ENCODE assay signal across 13 cellular contexts in the genomic region with DNA sequence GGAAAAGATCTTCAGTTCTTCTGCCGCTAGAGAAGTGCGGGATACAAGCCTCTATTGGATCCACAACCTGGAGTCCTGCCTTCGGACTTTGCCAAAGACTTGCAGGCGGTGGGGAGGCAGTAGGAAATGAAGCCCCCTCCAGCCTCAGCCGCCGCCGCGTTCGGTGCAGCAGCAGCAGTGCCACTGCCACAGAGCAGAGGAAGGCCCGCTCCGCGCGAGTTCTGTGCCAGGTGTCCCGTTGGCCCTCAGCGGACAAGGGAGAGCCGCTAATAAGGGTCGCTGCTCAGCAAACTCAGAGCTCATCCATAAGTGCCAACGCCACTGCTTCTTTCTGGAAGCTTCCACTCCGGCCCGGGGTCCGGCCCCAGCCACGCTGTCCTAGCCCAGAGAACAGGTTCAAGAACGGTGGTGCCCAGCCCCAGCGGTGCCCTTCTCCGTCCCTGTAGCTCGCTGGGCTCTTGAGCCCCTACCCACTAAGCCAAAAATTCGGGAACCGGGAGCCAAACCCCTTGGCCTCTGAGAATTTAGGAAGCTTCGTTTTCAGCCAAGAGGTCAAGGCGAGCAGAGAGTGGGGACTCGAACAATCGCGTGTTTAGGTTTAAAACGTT. TPM values are rescaled to one million over a fixed set of nuclear protein-coding genes. Genes with fewer than 3 reads are reported as not detected.
DNase-seq lines count a peak whose midpoint lies in the region; ATAC-seq lines count a peak whose summit lies in the region.
"Had no signal": no experiment of that assay in that cellular context is flagged by ENCODE, and none has a peak within 500 bp of the region (broad histone marks: within the 10 kb centered on the region; RNA-seq: fewer than 3 reads in every experiment).

No MANE protein-coding gene starts in this region.

- ATAC-seq in stimulated activated effector memory CD8-positive, alpha-beta T cell treated with anti-CD3 and anti-CD28 coated beads, Interleukin-12 subunit alpha, Interleukin-12 subunit beta, amount 100 ng/mL, for 72 hours: peak; percentile 21
- ATAC-seq: activated CD8-positive, alpha-beta T cell treated with anti-CD3 and anti-CD28 coated beads, Interleukin-2, amount 10 ng/mL, durations not matched to agents 7 days and 5 days had no signal

- H3K9ac ChIP-seq in SK-N-MC (ENCODE audit: insufficient read length): no peak overlapping the region
- no peak overlapping the region for H3K9ac ChIP-seq in iPS-20b (ENCODE audit: low read depth, low read length)

- H3K27ac ChIP-seq in SK-N-MC (no peak overlapping the region), iPS-20b (ENCODE audit: low read length) (no peak overlapping the region)

- H3K36me3 Mint-ChIP-seq in activated T-cell treated with anti-CD3 and anti-CD28 coated beads, Interleukin-2, amount 50 U/mL, for 24 hours (ENCODE audit: low read depth): no peaks in the 10 kb centered on the region
- no peaks in the 10 kb centered on the region for H3K36me3 Mint-ChIP-seq in stimulated activated effector memory CD8-positive, alpha-beta T cell treated with anti-CD3 and anti-CD28 coated beads, Interleukin-12 subunit alpha, Interleukin-12 subunit beta, amount 100 ng/mL, for 72 hours

- no peak for DNase-seq in activated T-cell treated with anti-CD3 and anti-CD28 coated beads, Interleukin-2, amount 50 U/mL, for 24 hours
- DNase-seq in activated T-cell treated with anti-CD3 and anti-CD28 coated beads for 4 hours: no peak
- DNase-seq in SK-N-MC (ENCODE audit: low read depth, low spot score): no peak
- no peak for DNase-seq in stimulated activated effector memory CD8-positive, alpha-beta T cell treated with anti-CD3 and anti-CD28 coated beads, Interleukin-12 subunit alpha, Interleukin-12 subunit beta, amount 100 ng/mL, for 72 hours (ENCODE audit: low spot score in 2 of 2)
- no peak for DNase-seq in putamen (ENCODE audit: low spot score)
- no peak for DNase-seq in A172 (ENCODE audit: low spot score)
- DNase-seq in T1000 (lab: John Stamatoyannopoulos, UW): no peak
- DNase-seq: activated CD8-positive, alpha-beta T cell treated with anti-CD3 and anti-CD28 coated beads, Interleukin-2, amount 10 ng/mL, durations not matched to agents 7 days and 5 days; DMS53; NCI-H2081 treated with DMSO at 0.1 percent for 48 hours had no signal

- H3K36me3 ChIP-seq in SK-N-MC (ENCODE audit: insufficient read depth, low read length): no peaks in the 10 kb centered on the region
- no peaks in the 10 kb centered on the region for H3K36me3 ChIP-seq in iPS-20b (ENCODE audit: insufficient read depth, low read depth, low read length)

- H3K4me1 Mint-ChIP-seq in activated T-cell treated with anti-CD3 and anti-CD28 coated beads, Interleukin-2, amount 50 U/mL, for 24 hours (ENCODE audit: low read depth): peaks cover 41% of the 10 kb centered on the region
- peaks cover 32% of the 10 kb centered on the region for H3K4me1 Mint-ChIP-seq in stimulated activated effector memory CD8-positive, alpha-beta T cell treated with anti-CD3 and anti-CD28 coated beads, Interleukin-12 subunit alpha, Interleukin-12 subunit beta, amount 100 ng/mL, for 72 hours

- peak overlapping the region; percentile 78 for H3K4me3 ChIP-seq in SK-N-MC
- peak overlapping the region; percentile 15; the same call in 1 of the 2 replicates for H3K4me3 ChIP-seq in iPS-20b (ENCODE audit: low read length)
- H3K4me3 ChIP-seq: HAP-1 had no signal

- H3K27ac Mint-ChIP-seq in activated T-cell treated with anti-CD3 and anti-CD28 coated beads, Interleukin-2, amount 50 U/mL, for 24 hours: no peak overlapping the region
- H3K27ac Mint-ChIP-seq in stimulated activated effector memory CD8-positive, alpha-beta T cell treated with anti-CD3 and anti-CD28 coated beads, Interleukin-12 subunit alpha, Interleukin-12 subunit beta, amount 100 ng/mL, for 72 hours: no peak overlapping the region
- H3K27ac Mint-ChIP-seq: activated CD8-positive, alpha-beta T cell treated with anti-CD3 and anti-CD28 coated beads, Interleukin-2, amount 10 ng/mL, durations not matched to agents 7 days and 5 days had no signal

- no peaks in the 10 kb centered on the region for H3K9me3 Mint-ChIP-seq in activated T-cell treated with anti-CD3 and anti-CD28 coated beads, Interleukin-2, amount 50 U/mL, for 24 hours
- no peaks in the 10 kb centered on the region for H3K9me3 Mint-ChIP-seq in stimulated activated effector memory CD8-positive, alpha-beta T cell treated with anti-CD3 and anti-CD28 coated beads, Interleukin-12 subunit alpha, Interleukin-12 subunit beta, amount 100 ng/mL, for 72 hours

- peaks cover 94% of the 10 kb centered on the region for H3K27me3 Mint-ChIP-seq in activated T-cell treated with anti-CD3 and anti-CD28 coated beads, Interleukin-2, amount 50 U/mL, for 24 hours

- H3K9me3 ChIP-seq in SK-N-MC (ENCODE audit: low read depth, low read length): no peaks in the 10 kb centered on the region
- H3K9me3 ChIP-seq in iPS-20b (ENCODE audit: insufficient read depth, low read depth, low read length): no peaks in the 10 kb centered on the region; the same call in 1 of the 2 replicates
- H3K9me3 ChIP-seq: HAP-1 had no signal

- H3K4me3 Mint-ChIP-seq in activated T-cell treated with anti-CD3 and anti-CD28 coated beads, Interleukin-2, amount 50 U/mL, for 24 hours: peak overlapping the region; percentile 15
- peak overlapping the region; percentile 56 for H3K4me3 Mint-ChIP-seq in stimulated activated effector memory CD8-positive, alpha-beta T cell treated with anti-CD3 and anti-CD28 coated beads, Interleukin-12 subunit alpha, Interleukin-12 subunit beta, amount 100 ng/mL, for 72 hours
- H3K4me3 Mint-ChIP-seq: activated CD8-positive, alpha-beta T cell treated with anti-CD3 and anti-CD28 coated beads, Interleukin-2, amount 10 ng/mL, durations not matched to agents 7 days and 5 days had no signal

- peaks cover 28% of the 10 kb centered on the region; the same call in 1 of the 2 replicates for H3K4me1 ChIP-seq in iPS-20b (ENCODE audit: insufficient read depth, low read length)

- H3K27me3 ChIP-seq in iPS-20b (ENCODE audit: insufficient read depth, low read length): peaks cover 100% of the 10 kb centered on the region

RNA-seq across cellular contexts. Expression of a gene that starts 6.4 kb away (rescaled TPM):
- 1.4 and 3.2 TPM in 2 replicates for total RNA-seq in A172 (2014; rRNA removed; shearing (Covaris generic))
- total RNA-seq: activated CD8-positive, alpha-beta T cell treated with anti-CD3 and anti-CD28 coated beads, Interleukin-2, amount 10 ng/mL, durations not matched to agents 7 days and 5 days; liver had no signal
